In genomic region chr9:110214956-110215355, GRCh38 we compare ENCODE assay signal across 25 cellular contexts. TPM values are rescaled to one million over a fixed set of nuclear protein-coding genes. Genes with fewer than 3 reads are reported as not detected.
DNase-seq lines count a peak whose midpoint lies in the region; ATAC-seq, FAIRE-seq and TF ChIP-seq lines count a peak whose summit lies in the region.
"Had no signal": no experiment of that assay in that cellular context is flagged by ENCODE, and none has a peak within 500 bp of the region (broad histone marks: within the 10 kb centered on the region; RNA-seq: fewer than 3 reads in every experiment).

No MANE protein-coding gene starts in this region.

- H3K27ac ChIP-seq in OCI-LY7 (ENCODE audit: low read depth, low read length, poor library complexity, severe bottlenecking): no peak overlapping the region
- no peak overlapping the region for H3K27ac ChIP-seq in liver (ENCODE audit: low read depth in 1 of 2, low read length in 2 of 2)
- H3K27ac ChIP-seq in ovary: no peak overlapping the region
- H3K27ac ChIP-seq: GM23248, SK-N-MC had no signal

- H3K36me3 ChIP-seq in Caco-2 (ENCODE audit: control insufficient read depth, insufficient read depth, low read length): no peaks in the 10 kb centered on the region
- no peaks in the 10 kb centered on the region for H3K36me3 ChIP-seq in OCI-LY7 (ENCODE audit: insufficient read depth, low read length)
- no peaks in the 10 kb centered on the region for H3K36me3 ChIP-seq in liver (ENCODE audit: control insufficient read depth in 4 of 4, insufficient read depth in 3 of 4, low read depth in 1 of 4, low read length in 3 of 4)
- H3K36me3 ChIP-seq in ovary: no peaks in the 10 kb centered on the region
- H3K36me3 ChIP-seq: MG63, Peyer's patch had no signal

- H3K27me3 ChIP-seq in Caco-2 (replicated peaks; ENCODE audit: control insufficient read depth, insufficient read depth, low read length): no peaks in the 10 kb centered on the region
- H3K27me3 ChIP-seq in liver (ENCODE audit: control insufficient read depth in 4 of 4, insufficient read depth in 4 of 4, low read length in 3 of 4): no peaks in the 10 kb centered on the region
- H3K27me3 ChIP-seq in ovary: no peaks in the 10 kb centered on the region
- H3K27me3 ChIP-seq: MG63, Peyer's patch had no signal

- peak overlapping the region; percentile 42; the same call in 1 of the 2 replicates for H3K4me2 ChIP-seq in OCI-LY7 (ENCODE audit: low read length)

- no peak overlapping the region for H3K4me3 ChIP-seq in Caco-2 (ENCODE audit: low read depth, low read length)
- H3K4me3 ChIP-seq in OCI-LY7 (ENCODE audit: low read depth, low read length, poor library complexity, severe bottlenecking): no peak overlapping the region
- no peak overlapping the region for H3K4me3 ChIP-seq in liver (ENCODE audit: low read depth in 1 of 3, low read length in 3 of 3)
- no peak overlapping the region for H3K4me3 ChIP-seq in ovary
- H3K4me3 ChIP-seq: GM23248, MG63, Peyer's patch, SK-N-MC had no signal

- BruUV-seq in Caco-2 (replicated peaks; lab: Mats Ljungman, UMichigan): no TSS peak
- BruUV-seq in OCI-LY7 (replicated peaks; lab: Mats Ljungman, UMichigan): no TSS peak

- H3K79me2 ChIP-seq in OCI-LY7 (ENCODE audit: insufficient read depth, low read depth, low read length): no peaks in the 10 kb centered on the region

- no peak for ATAC-seq in omental fat pad (ENCODE audit: low FRiP score)

- TF ChIP-seq CTCF in Caco-2 (IDR thresholded peaks at IDR 0.05; ENCODE audit: insufficient read depth in 1 of 2, low read depth in 1 of 2, low read length in 1 of 2, severe bottlenecking in 1 of 2, unreplicated experiment in 1 of 2): no peak
- TF ChIP-seq CTCF in OCI-LY7 (conservative IDR thresholded peaks at IDR 0.05; ENCODE audit: low read length): no peak
- no peak for TF ChIP-seq CTCF in liver (IDR thresholded peaks at IDR 0.05; ENCODE audit: low read depth, low read length, missing input control)
- TF ChIP-seq CTCF in omental fat pad (IDR thresholded peaks at IDR 0.05): no peak
- no peak for TF ChIP-seq CTCF in D721Med (IDR thresholded peaks at IDR 0.05; ENCODE audit: insufficient read depth, missing control alignments)
- TF ChIP-seq CTCF in ovary (IDR thresholded peaks at IDR 0.05): no peak

- H2AFZ ChIP-seq in OCI-LY7 (ENCODE audit: low read length): no peak overlapping the region
- H2AFZ ChIP-seq: GM23248 had no signal

- H3K4me3 Mint-ChIP-seq in Caco-2 (ENCODE audit: unreplicated experiment): peak overlapping the region; percentile 39

- TF ChIP-seq EP300 in ovary (IDR thresholded peaks at IDR 0.05): no peak

- H3K9me2 ChIP-seq in OCI-LY7 (ENCODE audit: insufficient read depth, low read length): no peaks in the 10 kb centered on the region

- H3K9ac ChIP-seq in liver (ENCODE audit: low read depth in 1 of 2, low read length in 2 of 2): no peak overlapping the region
- H3K9ac ChIP-seq: GM23248 had no signal

- DNase-seq in Caco-2 (no peak), OCI-LY7 (ENCODE audit: low spot score) (no peak), omental fat pad (ENCODE audit: low spot score) (no peak), D721Med (ENCODE audit: insufficient read length, low spot score) (no peak), ovary (no peak), mucosa of gallbladder (ENCODE audit: low spot score) (no peak)
- DNase-seq: DMS53, GM23248, H7, Kasumi-1, MG63, NCI-H1048, NCI-H1417, NCI-H1694, NCI-H2029 treated with DMSO at 0.1 percent for 48 hours, NCI-H526 treated with DMSO at 0.1 percent for 48 hours, OCI-M1, Peyer's patch, SHP77 treated with DMSO at 0.1 percent for 48 hours had no signal

- intact Hi-C loops in Caco-2 (cut with micrococcal nuclease; ENCODE audit: unreplicated experiment): loop anchor here (1.0 kb wide), 1 partner anchor 21 kb away; no protein-coding TSS in a partner anchor
- intact Hi-C loops in OCI-LY7 (cut with micrococcal nuclease; ENCODE audit: unreplicated experiment): loop anchor here (5.0 to 10.0 kb wide), 2 partner anchors 333 to 410 kb away; no protein-coding TSS in a partner anchor
- intact Hi-C loops in ovary (cut with DNase I): loop anchor here in 2 of 4 donors (5.0 to 10.0 kb wide), 3 partner anchors 33 to 313 kb away; no protein-coding TSS in a partner anchor

- H3K4me1 ChIP-seq in Caco-2 (peaks cover 61% of the 10 kb centered on the region), OCI-LY7 (ENCODE audit: insufficient read depth, low read length, poor library complexity, severe bottlenecking) (peaks cover 13% of the 10 kb centered on the region), liver (ENCODE audit: control insufficient read depth in 4 of 4, insufficient read depth in 4 of 4, low read length in 3 of 4) (peaks cover 6 to 34% (median 22%) of the 10 kb centered on the region in 4 donors), ovary (ENCODE audit: insufficient read depth) (no peaks in the 10 kb centered on the region)

- 0 out of 2 replicates have a peak, but pooled peaks cover 8% of the 10 kb centered on the region for H3K9me3 ChIP-seq in Caco-2
- peaks cover 6% of the 10 kb centered on the region; the same call in 1 of the 2 replicates for H3K9me3 ChIP-seq in OCI-LY7 (ENCODE audit: low read length)
- no peaks in the 10 kb centered on the region for H3K9me3 ChIP-seq in liver (ENCODE audit: control insufficient read depth in 4 of 4, low read length in 3 of 4)
- no peaks in the 10 kb centered on the region for H3K9me3 ChIP-seq in ovary
- H3K9me3 ChIP-seq: MG63, Peyer's patch had no signal

- CTCF ChIA-PET in Caco-2 (lab: Charles Lee) (interaction anchor here (0.6 to 1.7 kb wide), 2 partner anchors 32 to 76 kb away, joined by 3 to 8 read pairs; no protein-coding TSS in a partner anchor), OCI-LY7 (lab: Charles Lee; ENCODE audit: unreplicated experiment) (interaction anchor here (1.6 kb wide), 1 partner anchor 15 kb away, joined by 4 read pairs; no protein-coding TSS in a partner anchor)

- peak overlapping the region; percentile 93 for H3K27ac Mint-ChIP-seq in Caco-2 (ENCODE audit: unreplicated experiment)

- TF ChIP-seq RAD21 in liver (IDR thresholded peaks at IDR 0.05): peak in 1 of 2 donors; percentile 4

- POLR2A ChIA-PET in Caco-2 (lab: Charles Lee) (interaction anchor here (1.1 kb wide), 1 partner anchor 41 kb away, joined by 20 read pairs; the partner anchor contains the start of gene TXN), OCI-LY7 (lab: Charles Lee) (interaction anchor here (0.6 to 1.1 kb wide), 5 partner anchors 9 to 1126 kb away, joined by 3 to 5 read pairs (median 4); no protein-coding TSS in a partner anchor)

- H3K9me3 Mint-ChIP-seq in Caco-2 (ENCODE audit: unreplicated experiment): peaks cover 24% of the 10 kb centered on the region

- no peak for TF ChIP-seq POLR2A in ovary (IDR thresholded peaks at IDR 0.05)

- no peaks in the 10 kb centered on the region for H3K27me3 Mint-ChIP-seq in Caco-2 (ENCODE audit: insufficient read depth, unreplicated experiment)

- no peak for FAIRE-seq in D721Med (lab: Jason Lieb, UNC)

- peaks cover 16% of the 10 kb centered on the region for H3K36me3 Mint-ChIP-seq in Caco-2 (ENCODE audit: insufficient read depth, unreplicated experiment)

- H3K4me1 Mint-ChIP-seq in Caco-2 (ENCODE audit: low read depth, unreplicated experiment): peaks cover 40% of the 10 kb centered on the region

- H4K20me1 ChIP-seq in OCI-LY7 (ENCODE audit: insufficient read depth, low read length): no peaks in the 10 kb centered on the region

TF ChIP-seq in liver, 16 proteins besides CTCF, POLR2A, EP300 and RAD21:
- peak; percentile 24 for TF ChIP-seq FOXA2 (IDR thresholded peaks at IDR 0.05)
- TF ChIP-seq REST (IDR thresholded peaks at IDR 0.05): peak; percentile 19
- peak in 1 of 2 donors; percentile 46 for TF ChIP-seq HNF4A (conservative IDR thresholded peaks at IDR 0.05)
- TF ChIP-seq YY1 (IDR thresholded peaks at IDR 0.05): peak; percentile 11
- TF ChIP-seq RXRA (IDR thresholded peaks at IDR 0.05): peak in 1 of 2 donors; percentile 40
- TF ChIP-seq FOXA1 (IDR thresholded peaks at IDR 0.05): no peak

RNA-seq across cellular contexts. Expression of gene C9orf152, which starts 7.0 kb away (rescaled TPM):
- total RNA-seq in Caco-2 (2022) (0.36 and 0.42 TPM in 2 replicates), OCI-LY7 (2022) (not detected in 2 replicates), liver (under 1 TPM in 1 of 2 donors, not detected in 1; 0.08 TPM), omental fat pad (not detected), ovary (under 1 TPM in 4 of 7 donors, not detected in 3; 0.12 to 0.34 (median 0.25) TPM), mucosa of gallbladder (44.4 TPM)
- not detected in 2 replicates for total RNA-seq in OCI-LY7 (2014; rRNA removed; shearing (Covaris generic))
- polyA plus RNA-seq in liver (under 1 TPM; 0.20 to 0.29 TPM), ovary (under 1 TPM in 1 of 2 donors, not detected in 1; 0.07 TPM)
- total RNA-seq: A673, Daoy, G401, GM23248, H7, NCI-H460 had no signal
- polyA plus RNA-seq: GM23248 had no signal

RNA-seq across cellular contexts. Expression of gene TXN, which starts 41.4 kb away (rescaled TPM):
- 446 and 476 TPM in 2 replicates for total RNA-seq in Caco-2 (2022)
- 82.5 and 120 TPM in 2 replicates for total RNA-seq in OCI-LY7 (2014; rRNA removed; shearing (Covaris generic))
- 135 and 165 TPM in 2 replicates for total RNA-seq in OCI-LY7 (2022)
- total RNA-seq in liver: 100 to 1,000 TPM in 1 of 2 donors, 10 to 100 TPM in 1; 65.4 to 111 TPM
- polyA plus RNA-seq in liver: 100 to 1,000 TPM; 183 to 400 TPM
- 100 to 1,000 TPM; 100 to 216 (median 162) TPM for total RNA-seq in omental fat pad
- 100 to 1,000 TPM in 4 of 7 donors, 10 to 100 TPM in 3; 84.4 to 176 (median 104) TPM for total RNA-seq in ovary
- polyA plus RNA-seq in ovary: 100 to 1,000 TPM; 117 to 135 TPM
- 158 TPM for total RNA-seq in mucosa of gallbladder

Comparison
In these comparisons a context has a peak if more than half of its experiments do, and no peak if none do; other contexts are left out.
1. RNA of gene C9orf152, which starts 7.0 kb away (total RNA-seq): 44.4 TPM in mucosa of gallbladder (single experiment); 0.36 to 0.42 TPM in Caco-2, 0.12 to 0.34 TPM in ovary, 0.08 TPM in liver, not detected in OCI-LY7 and not detected in omental fat pad; every median in the first group is over 10 times any median in the second.